In the genomic region with DNA sequence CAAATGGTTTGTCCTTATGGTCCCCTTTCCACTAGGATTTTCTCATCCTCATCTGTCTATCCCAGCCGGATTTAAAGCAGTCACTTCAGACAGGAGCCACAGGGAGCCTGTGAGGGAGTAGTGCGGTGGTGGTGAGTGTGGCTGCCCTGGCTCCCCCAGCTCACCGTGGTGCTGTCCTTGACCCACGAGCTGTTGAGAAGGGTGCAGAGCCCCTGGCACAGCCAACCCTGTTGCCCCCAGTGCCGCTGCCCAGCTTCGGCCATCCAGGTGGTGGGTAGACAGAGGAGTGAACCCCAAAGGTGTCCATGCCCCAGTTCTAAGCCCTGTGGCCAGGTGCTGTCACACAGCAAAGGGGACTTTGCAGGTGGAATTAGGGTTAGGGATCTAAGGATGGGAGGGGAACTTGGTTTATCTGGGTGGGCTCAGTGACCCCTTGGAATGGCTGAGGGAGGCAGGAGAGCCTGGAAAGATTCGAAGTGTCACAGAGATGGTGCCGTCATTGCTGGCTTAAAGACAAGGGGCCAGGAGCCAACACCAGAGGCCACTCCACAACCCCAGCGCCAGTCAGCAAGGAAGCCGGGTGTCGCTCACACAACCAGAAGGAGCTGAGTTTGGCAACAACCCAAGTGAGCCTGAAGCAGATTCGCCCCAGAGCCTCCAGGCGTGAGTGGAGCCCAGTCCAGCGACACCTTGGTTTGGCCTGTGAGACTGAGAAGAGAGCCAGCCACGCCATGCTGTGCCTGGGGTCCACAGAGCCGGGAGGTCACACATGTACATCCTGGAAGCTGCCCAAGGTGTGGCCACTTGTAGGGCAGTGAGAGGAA, we compare ENCODE assay signal across 2 cellular contexts.
TF ChIP-seq lines count a peak whose summit lies in the region.

No MANE protein-coding gene starts in this region.

TF ChIP-seq in IMR-90, 13 proteins besides CTCF, POLR2A, EP300 and RAD21:
- TF ChIP-seq RFX5 (IDR thresholded peaks at IDR 0.05; ENCODE audit: low read depth, low read length): no peak
- no peak for TF ChIP-seq BHLHE40 (IDR thresholded peaks at IDR 0.05; ENCODE audit: low read depth, low read length)
- TF ChIP-seq CEBPB (IDR thresholded peaks at IDR 0.05; ENCODE audit: low read depth, low read length): no peak
- TF ChIP-seq RCOR1 (IDR thresholded peaks at IDR 0.05; ENCODE audit: insufficient replicate concordance, low read length): no peak
- TF ChIP-seq CHD1 (IDR thresholded peaks at IDR 0.05; ENCODE audit: low read depth, low read length): no peak
- TF ChIP-seq, protein P1, sequence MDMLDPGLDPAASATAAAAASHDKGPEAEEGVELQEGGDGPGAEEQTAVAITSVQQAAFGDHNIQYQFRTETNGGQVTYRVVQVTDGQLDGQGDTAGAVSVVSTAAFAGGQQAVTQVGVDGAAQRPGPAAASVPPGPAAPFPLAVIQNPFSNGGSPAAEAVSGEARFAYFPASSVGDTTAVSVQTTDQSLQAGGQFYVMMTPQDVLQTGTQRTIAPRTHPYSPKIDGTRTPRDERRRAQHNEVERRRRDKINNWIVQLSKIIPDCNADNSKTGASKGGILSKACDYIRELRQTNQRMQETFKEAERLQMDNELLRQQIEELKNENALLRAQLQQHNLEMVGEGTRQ (IDR thresholded peaks at IDR 0.05; ENCODE audit: low read depth, low read length): no peak
- TF ChIP-seq SMC3 (IDR thresholded peaks at IDR 0.05; ENCODE audit: low read depth, low read length): no peak
- no peak for TF ChIP-seq FOS (IDR thresholded peaks at IDR 0.05; ENCODE audit: low read depth, low read length)
- TF ChIP-seq MAFK (IDR thresholded peaks at IDR 0.05; ENCODE audit: low read depth, low read length): no peak
- TF ChIP-seq MAZ (IDR thresholded peaks at IDR 0.05; ENCODE audit: borderline replicate concordance, low read depth, low read length): no peak
- TF ChIP-seq NFE2L2 (IDR thresholded peaks at IDR 0.05; ENCODE audit: low read depth, low read length): no peak
- TF ChIP-seq MXI1 (IDR thresholded peaks at IDR 0.05; ENCODE audit: borderline replicate concordance, low read depth, low read length): no peak
- TF ChIP-seq, protein P2, sequence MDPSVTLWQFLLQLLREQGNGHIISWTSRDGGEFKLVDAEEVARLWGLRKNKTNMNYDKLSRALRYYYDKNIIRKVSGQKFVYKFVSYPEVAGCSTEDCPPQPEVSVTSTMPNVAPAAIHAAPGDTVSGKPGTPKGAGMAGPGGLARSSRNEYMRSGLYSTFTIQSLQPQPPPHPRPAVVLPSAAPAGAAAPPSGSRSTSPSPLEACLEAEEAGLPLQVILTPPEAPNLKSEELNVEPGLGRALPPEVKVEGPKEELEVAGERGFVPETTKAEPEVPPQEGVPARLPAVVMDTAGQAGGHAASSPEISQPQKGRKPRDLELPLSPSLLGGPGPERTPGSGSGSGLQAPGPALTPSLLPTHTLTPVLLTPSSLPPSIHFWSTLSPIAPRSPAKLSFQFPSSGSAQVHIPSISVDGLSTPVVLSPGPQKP (IDR thresholded peaks at IDR 0.05; ENCODE audit: borderline replicate concordance, low read depth, low read length): no peak

TF ChIP-seq in HepG2, 621 proteins besides CTCF, POLR2A, EP300 and RAD21:
- TF ChIP-seq ZFP82 (CRISPR knock-in tag; IDR thresholded peaks at IDR 0.05; ENCODE audit: borderline replicate concordance) (no peak), ZNF879 (CRISPR knock-in tag; IDR thresholded peaks at IDR 0.05) (no peak), RCOR2 (CRISPR knock-in tag; IDR thresholded peaks at IDR 0.05) (no peak), CREM (IDR thresholded peaks at IDR 0.05) (no peak), CREM (CRISPR knock-in tag; IDR thresholded peaks at IDR 0.05) (no peak), WIZ (CRISPR knock-in tag; IDR thresholded peaks at IDR 0.05) (no peak)
- TF ChIP-seq, protein P3, sequence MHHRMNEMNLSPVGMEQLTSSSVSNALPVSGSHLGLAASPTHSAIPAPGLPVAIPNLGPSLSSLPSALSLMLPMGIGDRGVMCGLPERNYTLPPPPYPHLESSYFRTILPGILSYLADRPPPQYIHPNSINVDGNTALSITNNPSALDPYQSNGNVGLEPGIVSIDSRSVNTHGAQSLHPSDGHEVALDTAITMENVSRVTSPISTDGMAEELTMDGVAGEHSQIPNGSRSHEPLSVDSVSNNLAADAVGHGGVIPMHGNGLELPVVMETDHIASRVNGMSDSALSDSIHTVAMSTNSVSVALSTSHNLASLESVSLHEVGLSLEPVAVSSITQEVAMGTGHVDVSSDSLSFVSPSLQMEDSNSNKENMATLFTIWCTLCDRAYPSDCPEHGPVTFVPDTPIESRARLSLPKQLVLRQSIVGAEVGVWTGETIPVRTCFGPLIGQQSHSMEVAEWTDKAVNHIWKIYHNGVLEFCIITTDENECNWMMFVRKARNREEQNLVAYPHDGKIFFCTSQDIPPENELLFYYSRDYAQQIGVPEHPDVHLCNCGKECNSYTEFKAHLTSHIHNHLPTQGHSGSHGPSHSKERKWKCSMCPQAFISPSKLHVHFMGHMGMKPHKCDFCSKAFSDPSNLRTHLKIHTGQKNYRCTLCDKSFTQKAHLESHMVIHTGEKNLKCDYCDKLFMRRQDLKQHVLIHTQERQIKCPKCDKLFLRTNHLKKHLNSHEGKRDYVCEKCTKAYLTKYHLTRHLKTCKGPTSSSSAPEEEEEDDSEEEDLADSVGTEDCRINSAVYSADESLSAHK (CRISPR knock-in tag; IDR thresholded peaks at IDR 0.05; ENCODE audit: borderline replicate concordance): no peak
- TF ChIP-seq, protein P4, sequence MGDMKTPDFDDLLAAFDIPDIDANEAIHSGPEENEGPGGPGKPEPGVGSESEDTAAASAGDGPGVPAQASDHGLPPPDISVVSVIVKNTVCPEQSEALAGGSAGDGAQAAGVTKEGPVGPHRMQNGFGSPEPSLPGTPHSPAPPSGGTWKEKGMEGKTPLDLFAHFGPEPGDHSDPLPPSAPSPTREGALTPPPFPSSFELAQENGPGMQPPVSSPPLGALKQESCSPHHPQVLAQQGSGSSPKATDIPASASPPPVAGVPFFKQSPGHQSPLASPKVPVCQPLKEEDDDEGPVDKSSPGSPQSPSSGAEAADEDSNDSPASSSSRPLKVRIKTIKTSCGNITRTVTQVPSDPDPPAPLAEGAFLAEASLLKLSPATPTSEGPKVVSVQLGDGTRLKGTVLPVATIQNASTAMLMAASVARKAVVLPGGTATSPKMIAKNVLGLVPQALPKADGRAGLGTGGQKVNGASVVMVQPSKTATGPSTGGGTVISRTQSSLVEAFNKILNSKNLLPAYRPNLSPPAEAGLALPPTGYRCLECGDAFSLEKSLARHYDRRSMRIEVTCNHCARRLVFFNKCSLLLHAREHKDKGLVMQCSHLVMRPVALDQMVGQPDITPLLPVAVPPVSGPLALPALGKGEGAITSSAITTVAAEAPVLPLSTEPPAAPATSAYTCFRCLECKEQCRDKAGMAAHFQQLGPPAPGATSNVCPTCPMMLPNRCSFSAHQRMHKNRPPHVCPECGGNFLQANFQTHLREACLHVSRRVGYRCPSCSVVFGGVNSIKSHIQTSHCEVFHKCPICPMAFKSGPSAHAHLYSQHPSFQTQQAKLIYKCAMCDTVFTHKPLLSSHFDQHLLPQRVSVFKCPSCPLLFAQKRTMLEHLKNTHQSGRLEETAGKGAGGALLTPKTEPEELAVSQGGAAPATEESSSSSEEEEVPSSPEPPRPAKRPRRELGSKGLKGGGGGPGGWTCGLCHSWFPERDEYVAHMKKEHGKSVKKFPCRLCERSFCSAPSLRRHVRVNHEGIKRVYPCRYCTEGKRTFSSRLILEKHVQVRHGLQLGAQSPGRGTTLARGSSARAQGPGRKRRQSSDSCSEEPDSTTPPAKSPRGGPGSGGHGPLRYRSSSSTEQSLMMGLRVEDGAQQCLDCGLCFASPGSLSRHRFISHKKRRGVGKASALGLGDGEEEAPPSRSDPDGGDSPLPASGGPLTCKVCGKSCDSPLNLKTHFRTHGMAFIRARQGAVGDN (CRISPR knock-in tag; IDR thresholded peaks at IDR 0.05): 0 out of 2 replicates have a peak, but pooled peaks have one; percentile 10
TF ChIP-seq in HepG2: peak in this region for 1.
